ENCODE assay signal across 9 cellular contexts in the genomic region with DNA sequence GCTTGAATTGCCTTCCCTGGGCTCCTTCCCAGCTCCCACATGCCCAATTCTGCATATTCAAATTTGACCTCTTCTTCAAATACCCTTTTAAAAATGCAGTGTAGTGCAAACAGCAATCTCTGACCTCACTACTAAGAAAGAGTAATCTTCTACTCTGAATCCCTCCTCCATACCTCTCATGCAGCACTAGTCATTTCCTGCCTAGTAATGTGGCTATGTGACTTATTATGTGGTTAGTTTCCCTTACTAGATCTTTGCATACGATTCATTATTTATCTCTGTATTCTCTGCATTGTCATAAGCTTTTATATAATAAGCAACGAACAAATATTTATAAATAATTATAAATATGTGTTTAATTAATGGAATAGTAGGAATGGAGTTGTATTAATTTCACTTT. TPM values are rescaled to one million over a fixed set of nuclear protein-coding genes. Genes with fewer than 3 reads are reported as not detected.
DNase-seq lines count a peak whose midpoint lies in the region; ATAC-seq, FAIRE-seq and TF ChIP-seq lines count a peak whose summit lies in the region.
"Had no signal": no experiment of that assay in that cellular context is flagged by ENCODE, and none has a peak within 500 bp of the region (broad histone marks: within the 10 kb centered on the region; RNA-seq: fewer than 3 reads in every experiment).

No MANE protein-coding gene starts in this region.

- no peaks in the 10 kb centered on the region for H3K9me3 ChIP-seq in esophagus muscularis mucosa

- WGBS in esophagus muscularis mucosa: 64% methylated on average over 2 of the region's 2 CpGs

- TF ChIP-seq CTCF in bronchial epithelial cell (IDR thresholded peaks at IDR 0.05; ENCODE audit: insufficient read depth, low read length, severe bottlenecking) (no peak), esophagus muscularis mucosa (IDR thresholded peaks at IDR 0.05) (no peak)

- TF ChIP-seq POLR2A in esophagus muscularis mucosa (IDR thresholded peaks at IDR 0.05; ENCODE audit: low read depth): no peak

- peak; percentile 88 for ATAC-seq in activated CD4-positive, alpha-beta T cell treated with anti-CD3 and anti-CD28 coated beads for 36 hours
- peak; percentile 98 for ATAC-seq in HG02678 (IDR thresholded peaks at IDR 0.05; ENCODE audit: unreplicated experiment)

- H3K27me3 ChIP-seq in bronchial epithelial cell (ENCODE audit: control insufficient read depth, insufficient read depth, low read length): no peaks in the 10 kb centered on the region
- no peaks in the 10 kb centered on the region for H3K27me3 ChIP-seq in esophagus muscularis mucosa

- intact Hi-C loops in activated CD4-positive, alpha-beta T cell treated with anti-CD3 and anti-CD28 coated beads for 36 hours (cut with DNase I, micrococcal nuclease): loop anchor here (1.0 to 10.0 kb wide), 7 partner anchors 94 to 1732 kb away; a partner anchor contains a TSS
- intact Hi-C loops in esophagus muscularis mucosa (cut with DNase I): no loop called here

- H3K4me1 Mint-ChIP-seq in activated CD4-positive, alpha-beta T cell treated with anti-CD3 and anti-CD28 coated beads for 36 hours: peaks cover 56% of the 10 kb centered on the region

- POLR2A ChIA-PET in activated CD4-positive, alpha-beta T cell treated with anti-CD3 and anti-CD28 coated beads for 36 hours (lab: Charles Lee): interaction anchor here (0.6 to 2.2 kb wide), 6 partner anchors 18 to 1583 kb away, joined by 3 to 12 read pairs (median 4); no protein-coding TSS in a partner anchor

- peak; percentile 24 for DNase-seq in activated CD4-positive, alpha-beta T cell treated with anti-CD3 and anti-CD28 coated beads for 36 hours
- no peak for DNase-seq in activated CD4-positive, alpha-beta T cell treated with anti-CD3 and anti-CD28 coated beads for 48 hours
- DNase-seq in NCI-H2227 (lab: John Stamatoyannopoulos, UW; ENCODE audit: unreplicated experiment) (peak; percentile 55), bronchial epithelial cell (ENCODE audit: low read depth) (peak; percentile 88), DMS79 treated with DMSO at 0.1 percent for 48 hours (lab: John Stamatoyannopoulos, UW) (no peak), NCI-H1694 treated with DMSO at 0.1 percent for 48 hours (lab: John Stamatoyannopoulos, UW) (no peak), esophagus muscularis mucosa (ENCODE audit: extremely low spot score) (no peak)

- H3K27ac ChIP-seq in esophagus muscularis mucosa (replicated peaks in 1 of 4): no peak overlapping the region
- H3K27ac ChIP-seq: C4-2B had no signal

- no peak overlapping the region for H3K4me3 ChIP-seq in bronchial epithelial cell (ENCODE audit: low read depth, low read length)
- H3K4me3 ChIP-seq in esophagus muscularis mucosa: no peak overlapping the region

- H3K27ac Mint-ChIP-seq in activated CD4-positive, alpha-beta T cell treated with anti-CD3 and anti-CD28 coated beads for 36 hours: peak overlapping the region; percentile 64

- H3K27me3 Mint-ChIP-seq in activated CD4-positive, alpha-beta T cell treated with anti-CD3 and anti-CD28 coated beads for 36 hours: peaks cover 2% of the 10 kb centered on the region

- H3K36me3 ChIP-seq in bronchial epithelial cell (ENCODE audit: control insufficient read depth, insufficient read depth, low read length) (no peaks in the 10 kb centered on the region), esophagus muscularis mucosa (no peaks in the 10 kb centered on the region)

- H3K9me3 Mint-ChIP-seq in activated CD4-positive, alpha-beta T cell treated with anti-CD3 and anti-CD28 coated beads for 36 hours (ENCODE audit: low read depth): peaks cover 16% of the 10 kb centered on the region

- peak overlapping the region; percentile 17 for H3K4me3 Mint-ChIP-seq in activated CD4-positive, alpha-beta T cell treated with anti-CD3 and anti-CD28 coated beads for 36 hours

- CTCF ChIA-PET in activated CD4-positive, alpha-beta T cell treated with anti-CD3 and anti-CD28 coated beads for 36 hours (lab: Charles Lee): interaction anchor here (1.5 to 3.0 kb wide), 3 partner anchors 179 to 294 kb away, joined by 5 to 16 read pairs (median 6); no protein-coding TSS in a partner anchor

- no peak for FAIRE-seq in bronchial epithelial cell (lab: Jason Lieb, UNC)

- H3K4me1 ChIP-seq in esophagus muscularis mucosa: no peaks in the 10 kb centered on the region

- no peak for TF ChIP-seq EP300 in esophagus muscularis mucosa (IDR thresholded peaks at IDR 0.05)

- peaks cover 9% of the 10 kb centered on the region for H3K36me3 Mint-ChIP-seq in activated CD4-positive, alpha-beta T cell treated with anti-CD3 and anti-CD28 coated beads for 36 hours (ENCODE audit: low read depth)

RNA-seq across cellular contexts. Expression of a gene that starts 17.1 kb away (rescaled TPM):
- total RNA-seq in activated CD4-positive, alpha-beta T cell treated with anti-CD3 and anti-CD28 coated beads for 36 hours: 10 to 100 TPM in 1 of 2 experiments, 1 to 10 TPM in 1; 9.0 to 11.7 TPM
- total RNA-seq in bronchial epithelial cell (18.2 and 20.9 TPM in 2 replicates), esophagus muscularis mucosa (10 to 100 TPM; 19.0 to 24.1 (median 23.4) TPM)

Comparison
In these comparisons a context has a peak if more than half of its experiments do, and no peak if none do; other contexts are left out.
1. DNase-seq: peak in activated CD4-positive, alpha-beta T cell treated with anti-CD3 and anti-CD28 coated beads for 36 hours (single experiment), NCI-H2227 (single experiment) and bronchial epithelial cell (single experiment); none in activated CD4-positive, alpha-beta T cell treated with anti-CD3 and anti-CD28 coated beads for 48 hours (single experiment), DMS79 treated with DMSO at 0.1 percent for 48 hours (single experiment), NCI-H1694 treated with DMSO at 0.1 percent for 48 hours (single experiment) and esophagus muscularis mucosa (single experiment).